In genomic region chr10:114073787-114074186, GRCh38 we compare ENCODE assay signal across 14 cellular contexts. TPM values are rescaled to one million over a fixed set of nuclear protein-coding genes. Genes with fewer than 3 reads are reported as not detected.
DNase-seq lines count a peak whose midpoint lies in the region; ATAC-seq and TF ChIP-seq lines count a peak whose summit lies in the region.
"Had no signal": no experiment of that assay in that cellular context is flagged by ENCODE, and none has a peak within 500 bp of the region (broad histone marks: within the 10 kb centered on the region; RNA-seq: fewer than 3 reads in every experiment).

No MANE protein-coding gene starts in this region.

- CTCF ChIA-PET in activated CD8-positive, alpha-beta T cell treated with anti-CD3 and anti-CD28 coated beads for 36 hours (lab: Charles Lee) = no interaction called here

- ATAC-seq in CD4-positive, CD25-positive, alpha-beta regulatory T cell (ENCODE audit: low read depth in 2 of 2) = peak; percentile 67
- ATAC-seq in GM18867 (IDR thresholded peaks at IDR 0.05; ENCODE audit: unreplicated experiment) = peak; percentile 41
- peak; percentile 53 for ATAC-seq in HG03521 (IDR thresholded peaks at IDR 0.05; ENCODE audit: unreplicated experiment)
- ATAC-seq in activated CD8-positive, alpha-beta T cell treated with anti-CD3 and anti-CD28 coated beads for 36 hours = peak; percentile 69
- ATAC-seq in GM18909 (IDR thresholded peaks at IDR 0.05; ENCODE audit: poor library complexity, unreplicated experiment) = no peak
- ATAC-seq: heart left ventricle had no signal

- peaks cover 0 to 7% (median 3%) of the 10 kb centered on the region in 4 donors for H3K4me1 Mint-ChIP-seq in CD4-positive, CD25-positive, alpha-beta regulatory T cell
- H3K4me1 Mint-ChIP-seq in activated CD8-positive, alpha-beta T cell treated with anti-CD3 and anti-CD28 coated beads for 36 hours (ENCODE audit: low read depth) = peaks cover 18% of the 10 kb centered on the region

- no peaks in the 10 kb centered on the region for H3K27me3 ChIP-seq in CD4-positive, CD25-positive, alpha-beta regulatory T cell (ENCODE audit: control insufficient read depth, insufficient read depth, low read length)
- H3K27me3 ChIP-seq: heart left ventricle had no signal

- no peaks in the 10 kb centered on the region for H3K9me3 Mint-ChIP-seq in CD4-positive, CD25-positive, alpha-beta regulatory T cell
- no peaks in the 10 kb centered on the region for H3K9me3 Mint-ChIP-seq in activated CD8-positive, alpha-beta T cell treated with anti-CD3 and anti-CD28 coated beads for 36 hours

- H3K4me3 ChIP-seq in CD4-positive, CD25-positive, alpha-beta regulatory T cell (ENCODE audit: low read depth, low read length) = no peak overlapping the region
- H3K4me3 ChIP-seq: heart left ventricle had no signal

- no peak overlapping the region for H3K27ac ChIP-seq in CD4-positive, CD25-positive, alpha-beta regulatory T cell (ENCODE audit: insufficient read depth, low read length, poor library complexity, severe bottlenecking)
- H3K27ac ChIP-seq: heart left ventricle, VCaP had no signal

- H3K36me3 Mint-ChIP-seq in CD4-positive, CD25-positive, alpha-beta regulatory T cell = no peaks in the 10 kb centered on the region
- H3K36me3 Mint-ChIP-seq in activated CD8-positive, alpha-beta T cell treated with anti-CD3 and anti-CD28 coated beads for 36 hours (ENCODE audit: low read depth) = no peaks in the 10 kb centered on the region

- DNase-seq in CD4-positive, CD25-positive, alpha-beta regulatory T cell = peak in 2 of 3 donors; percentile 12 to 43
- peak; percentile 45 for DNase-seq in activated CD8-positive, alpha-beta T cell treated with anti-CD3 and anti-CD28 coated beads for 36 hours
- no peak for DNase-seq in GF-D8 (lab: John Stamatoyannopoulos, UW)
- DNase-seq in pons (ENCODE audit: low spot score) = no peak
- DNase-seq in NCI-H2081 (lab: John Stamatoyannopoulos, UW) = no peak
- DNase-seq: Caco-2; effector CD4-positive, alpha-beta T cell; heart left ventricle; NCI-H1930; retina had no signal

- no peaks in the 10 kb centered on the region for H3K36me3 ChIP-seq in CD4-positive, CD25-positive, alpha-beta regulatory T cell (ENCODE audit: control insufficient read depth, insufficient read depth, low read length)
- H3K36me3 ChIP-seq: heart left ventricle had no signal

- TF ChIP-seq CTCF in activated CD8-positive, alpha-beta T cell treated with anti-CD3 and anti-CD28 coated beads for 36 hours (IDR thresholded peaks at IDR 0.05) = no peak

- no peak overlapping the region for H3K27ac Mint-ChIP-seq in CD4-positive, CD25-positive, alpha-beta regulatory T cell
- H3K27ac Mint-ChIP-seq in activated CD8-positive, alpha-beta T cell treated with anti-CD3 and anti-CD28 coated beads for 36 hours = no peak overlapping the region

- peaks cover 15% of the 10 kb centered on the region for H3K27me3 Mint-ChIP-seq in CD4-positive, CD25-positive, alpha-beta regulatory T cell
- H3K27me3 Mint-ChIP-seq in activated CD8-positive, alpha-beta T cell treated with anti-CD3 and anti-CD28 coated beads for 36 hours = no peaks in the 10 kb centered on the region

- POLR2A ChIA-PET in activated CD8-positive, alpha-beta T cell treated with anti-CD3 and anti-CD28 coated beads for 36 hours (lab: Charles Lee) = interaction anchor here (1.7 kb wide), 1 partner anchor 9 kb away, joined by 5 read pairs; no protein-coding TSS in a partner anchor

- H3K4me3 Mint-ChIP-seq in CD4-positive, CD25-positive, alpha-beta regulatory T cell = no peak overlapping the region
- H3K4me3 Mint-ChIP-seq in activated CD8-positive, alpha-beta T cell treated with anti-CD3 and anti-CD28 coated beads for 36 hours = no peak overlapping the region

- intact Hi-C loops in activated CD8-positive, alpha-beta T cell treated with anti-CD3 and anti-CD28 coated beads for 36 hours (cut with micrococcal nuclease) = no loop called here

- H3K4me1 ChIP-seq in CD4-positive, CD25-positive, alpha-beta regulatory T cell (ENCODE audit: control insufficient read depth, insufficient read depth, low read length, poor library complexity, severe bottlenecking) = peaks cover 6% of the 10 kb centered on the region
- H3K4me1 ChIP-seq: Caco-2 had no signal

- no peaks in the 10 kb centered on the region for H3K9me3 ChIP-seq in CD4-positive, CD25-positive, alpha-beta regulatory T cell (ENCODE audit: control insufficient read depth in 2 of 2, low read length in 2 of 2)
- H3K9me3 ChIP-seq: Caco-2, heart left ventricle had no signal

RNA-seq across cellular contexts. Expression of gene ADRB1, which starts 30.1 kb away (rescaled TPM):
- total RNA-seq in CD4-positive, CD25-positive, alpha-beta regulatory T cell = 0.17 TPM
- not detected for polyA plus RNA-seq in CD4-positive, CD25-positive, alpha-beta regulatory T cell
- total RNA-seq in activated CD8-positive, alpha-beta T cell treated with anti-CD3 and anti-CD28 coated beads for 36 hours = under 1 TPM; 0.27 to 0.40 TPM

Comparison
In these comparisons a context has a peak if more than half of its experiments do, and no peak if none do; other contexts are left out.
1. DNase-seq: peak in CD4-positive, CD25-positive, alpha-beta regulatory T cell (2 of 3) and activated CD8-positive, alpha-beta T cell treated with anti-CD3 and anti-CD28 coated beads for 36 hours (single experiment); none in GF-D8 (single experiment), pons (single experiment) and NCI-H2081 (0 of 2).